ENCODE assay signal across 11 cellular contexts in the genomic region with DNA sequence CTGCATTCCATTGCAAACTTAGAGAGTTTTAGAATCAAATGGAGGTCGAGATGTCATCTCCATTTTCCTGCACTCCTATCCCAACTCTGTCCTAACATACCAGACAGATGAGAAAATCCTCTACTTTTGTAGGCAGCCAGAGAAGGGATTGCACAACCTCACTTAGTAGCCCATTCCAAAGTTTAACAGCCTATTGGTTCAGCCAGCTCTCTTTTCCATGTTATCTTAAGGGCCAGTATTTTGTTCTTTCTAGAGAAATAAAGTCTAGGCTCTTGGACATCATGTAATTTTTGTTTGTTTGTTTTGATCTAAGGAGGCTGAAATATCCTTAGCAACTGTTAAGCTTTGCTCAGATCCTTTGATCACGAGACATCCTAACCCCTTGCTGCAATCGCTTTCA.
DNase-seq lines count a peak whose midpoint lies in the region; ATAC-seq and TF ChIP-seq lines count a peak whose summit lies in the region.
"Had no signal": no experiment of that assay in that cellular context is flagged by ENCODE, and none has a peak within 500 bp of the region (broad histone marks: within the 10 kb centered on the region; RNA-seq: fewer than 3 reads in every experiment).

No MANE protein-coding gene starts in this region.

- ATAC-seq in GM18870 (IDR thresholded peaks at IDR 0.05; ENCODE audit: unreplicated experiment): no peak
- ATAC-seq: stimulated activated naive CD8-positive, alpha-beta T cell treated with anti-CD3 and anti-CD28 coated beads, Interleukin-15, amount 100 ng/mL, for 72 hours had no signal

- H3K27me3 ChIP-seq in AG04450 (ENCODE audit: control insufficient read depth, insufficient read depth, low read length): no peaks in the 10 kb centered on the region
- H3K27me3 ChIP-seq: dorsolateral prefrontal cortex had no signal

- no peak for TF ChIP-seq CTCF in AG04450 (IDR thresholded peaks at IDR 0.05; ENCODE audit: low read depth, low read length)
- no peak for TF ChIP-seq CTCF in fibroblast of mammary gland (conservative IDR thresholded peaks at IDR 0.05; ENCODE audit: control insufficient read depth, insufficient read depth, low read depth, low read length)
- TF ChIP-seq CTCF in mesothelial cell of epicardium (IDR thresholded peaks at IDR 0.05; ENCODE audit: unreplicated experiment): no peak

- H3K4me3 Mint-ChIP-seq in mesothelial cell of epicardium: no peak overlapping the region
- H3K4me3 Mint-ChIP-seq in activated CD4-positive, alpha-beta T cell treated with anti-CD3 and anti-CD28 coated beads, Interleukin-2, amount 10 ng/mL, durations not matched to agents 7 days and 5 days: no peak overlapping the region
- H3K4me3 Mint-ChIP-seq: stimulated activated naive CD8-positive, alpha-beta T cell treated with anti-CD3 and anti-CD28 coated beads, Interleukin-15, amount 100 ng/mL, for 72 hours had no signal

- H3K4me3 ChIP-seq in AG04450 (ENCODE audit: low read depth, low read length) (no peak overlapping the region), fibroblast of mammary gland (ENCODE audit: control insufficient read depth, low read depth, low read length) (no peak overlapping the region)
- H3K4me3 ChIP-seq: dorsolateral prefrontal cortex had no signal

- H3K36me3 Mint-ChIP-seq in mesothelial cell of epicardium: no peaks in the 10 kb centered on the region
- H3K36me3 Mint-ChIP-seq in activated CD4-positive, alpha-beta T cell treated with anti-CD3 and anti-CD28 coated beads, Interleukin-2, amount 10 ng/mL, durations not matched to agents 7 days and 5 days (ENCODE audit: low read depth): no peaks in the 10 kb centered on the region

- CTCF ChIA-PET in AG04450 (lab: Charles Lee): interaction anchor here (0.5 kb wide), 1 partner anchor 1930 kb away, joined by 3 read pairs; no protein-coding TSS in a partner anchor
- CTCF ChIA-PET in activated CD4-positive, alpha-beta T cell treated with anti-CD3 and anti-CD28 coated beads, Interleukin-2, amount 10 ng/mL, durations not matched to agents 7 days and 5 days (lab: Charles Lee): no interaction called here

- H3K27ac ChIP-seq in AG04450 (ENCODE audit: low read depth, low read length): no peak overlapping the region
- H3K27ac ChIP-seq: C4-2B, dorsolateral prefrontal cortex had no signal

- H3K4me1 Mint-ChIP-seq in mesothelial cell of epicardium: peaks cover 31% of the 10 kb centered on the region
- H3K4me1 Mint-ChIP-seq in activated CD4-positive, alpha-beta T cell treated with anti-CD3 and anti-CD28 coated beads, Interleukin-2, amount 10 ng/mL, durations not matched to agents 7 days and 5 days: no peaks in the 10 kb centered on the region
- H3K4me1 Mint-ChIP-seq: stimulated activated naive CD8-positive, alpha-beta T cell treated with anti-CD3 and anti-CD28 coated beads, Interleukin-15, amount 100 ng/mL, for 72 hours had no signal

- no peaks in the 10 kb centered on the region for H3K9me3 ChIP-seq in AG04450 (ENCODE audit: control insufficient read depth, insufficient read depth, low read length)

- H3K27me3 Mint-ChIP-seq in mesothelial cell of epicardium (ENCODE audit: low read depth): no peaks in the 10 kb centered on the region
- peaks cover 5% of the 10 kb centered on the region for H3K27me3 Mint-ChIP-seq in activated CD4-positive, alpha-beta T cell treated with anti-CD3 and anti-CD28 coated beads, Interleukin-2, amount 10 ng/mL, durations not matched to agents 7 days and 5 days
- H3K27me3 Mint-ChIP-seq: stimulated activated naive CD8-positive, alpha-beta T cell treated with anti-CD3 and anti-CD28 coated beads, Interleukin-15, amount 100 ng/mL, for 72 hours had no signal

- DNase-seq in AG04450 (ENCODE audit: low read depth, low spot score) (peak; percentile 46), NCI-H524 treated with DMSO at 0.1 percent for 48 hours (lab: John Stamatoyannopoulos, UW) (peak; percentile 53), fibroblast of mammary gland (ENCODE audit: low read depth) (peak; percentile 81), mesothelial cell of epicardium (ENCODE audit: low spot score in 2 of 2, unreplicated experiment in 2 of 2) (no peak), iPS-NIHi7 (ENCODE audit: extremely low spot score) (no peak), MV-4-11 (lab: John Stamatoyannopoulos, UW) (no peak)
- no peak for DNase-seq in activated CD4-positive, alpha-beta T cell treated with anti-CD3 and anti-CD28 coated beads, Interleukin-2, amount 10 ng/mL, durations not matched to agents 7 days and 5 days
- DNase-seq: dorsolateral prefrontal cortex; stimulated activated naive CD8-positive, alpha-beta T cell treated with anti-CD3 and anti-CD28 coated beads, Interleukin-15, amount 100 ng/mL, for 72 hours had no signal

- POLR2A ChIA-PET in AG04450 (lab: Yijun Ruan, JAX): no interaction called here
- POLR2A ChIA-PET in activated CD4-positive, alpha-beta T cell treated with anti-CD3 and anti-CD28 coated beads, Interleukin-2, amount 10 ng/mL, durations not matched to agents 7 days and 5 days (lab: Charles Lee): no interaction called here

- H3K9me3 Mint-ChIP-seq in mesothelial cell of epicardium: peaks cover 4% of the 10 kb centered on the region
- H3K9me3 Mint-ChIP-seq in activated CD4-positive, alpha-beta T cell treated with anti-CD3 and anti-CD28 coated beads, Interleukin-2, amount 10 ng/mL, durations not matched to agents 7 days and 5 days: no peaks in the 10 kb centered on the region

- H3K27ac Mint-ChIP-seq in mesothelial cell of epicardium: peak overlapping the region; percentile 53
- H3K27ac Mint-ChIP-seq in activated CD4-positive, alpha-beta T cell treated with anti-CD3 and anti-CD28 coated beads, Interleukin-2, amount 10 ng/mL, durations not matched to agents 7 days and 5 days: no peak overlapping the region
- H3K27ac Mint-ChIP-seq: stimulated activated naive CD8-positive, alpha-beta T cell treated with anti-CD3 and anti-CD28 coated beads, Interleukin-15, amount 100 ng/mL, for 72 hours had no signal

Comparison
In these comparisons a context has a peak if more than half of its experiments do, and no peak if none do; other contexts are left out.
1. DNase-seq: peak in AG04450 (single experiment), NCI-H524 treated with DMSO at 0.1 percent for 48 hours (single experiment) and fibroblast of mammary gland (single experiment); none in mesothelial cell of epicardium (0 of 2), activated CD4-positive, alpha-beta T cell treated with anti-CD3 and anti-CD28 coated beads, Interleukin-2, amount 10 ng/mL, durations not matched to agents 7 days and 5 days (single experiment), iPS-NIHi7 (single experiment) and MV-4-11 (single experiment).